31 cellular contexts compared by ENCODE assay signal in the genomic region with DNA sequence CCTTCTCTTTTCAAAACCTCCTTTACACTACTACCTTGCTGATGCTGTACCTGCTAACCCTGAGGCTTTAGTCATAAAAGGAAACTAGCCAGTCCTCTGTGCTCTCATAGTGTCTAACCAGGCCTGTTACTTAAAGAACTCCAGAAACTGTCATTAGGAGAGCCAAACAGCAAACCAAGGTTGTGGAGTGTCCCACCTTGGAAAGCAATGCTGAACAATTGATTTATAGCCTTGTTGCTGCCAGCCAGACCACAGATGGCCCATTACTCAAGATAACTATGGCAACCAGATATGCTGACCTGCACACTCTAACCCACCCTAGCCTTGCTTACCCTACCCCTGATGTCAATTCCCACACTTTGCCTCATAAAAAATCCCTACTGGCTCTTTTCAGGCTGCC. TPM values are rescaled to one million over a fixed set of nuclear protein-coding genes. Genes with fewer than 3 reads are reported as not detected.
DNase-seq lines count a peak whose midpoint lies in the region; ATAC-seq, FAIRE-seq and TF ChIP-seq lines count a peak whose summit lies in the region.
"Had no signal": no experiment of that assay in that cellular context is flagged by ENCODE, and none has a peak within 500 bp of the region (broad histone marks: within the 10 kb centered on the region; RNA-seq: fewer than 3 reads in every experiment).

No MANE protein-coding gene starts in this region.

- H2BK5ac ChIP-seq in H1 (ENCODE audit: low read depth, low read length), result no peak overlapping the region

- H3K23ac ChIP-seq in H1 (ENCODE audit: insufficient read length), result no peak overlapping the region

- CTCF ChIA-PET in H1 (lab: Charles Lee; ENCODE audit: partially characterized antibody), result no interaction called here

- H3K4me3 Mint-ChIP-seq in neural progenitor cell, result no peak overlapping the region
- H3K4me3 Mint-ChIP-seq: activated B cell treated with CpG ODN at 0.5 μM for 24 hours; activated CD4-positive, alpha-beta T cell treated with anti-CD3 and anti-CD28 coated beads, Interleukin-2, amount 10 ng/mL, durations not matched to agents 7 days and 5 days; activated naive CD4-positive, alpha-beta T cell treated with anti-CD3 and anti-CD28 coated beads, Interleukin-2, amount 50 U/mL, for 24 hours; CD8-positive, alpha-beta memory T cell; T-helper 1 cell treated with Interleukin-12 subunit alpha and Interleukin-12 subunit beta and Interleukin-4 antibody, amounts not matched to agents 30 μg/mL and 1 μg/mL, for 36 hours had no signal

- no peak for FAIRE-seq in H1 (lab: Jason Lieb, UNC)
- FAIRE-seq: A204.1, colon had no signal

- H3K4ac ChIP-seq in H1 (replicated peaks; ENCODE audit: insufficient read length, low read depth, low read length), result no peak overlapping the region

- H3K27me3 Mint-ChIP-seq in neural progenitor cell (ENCODE audit: insufficient read depth, low read depth), result peaks cover 2% of the 10 kb centered on the region
- H3K27me3 Mint-ChIP-seq: activated B cell treated with CpG ODN at 0.5 μM for 24 hours; activated CD4-positive, alpha-beta T cell treated with anti-CD3 and anti-CD28 coated beads, Interleukin-2, amount 10 ng/mL, durations not matched to agents 7 days and 5 days; activated naive CD4-positive, alpha-beta T cell treated with anti-CD3 and anti-CD28 coated beads, Interleukin-2, amount 50 U/mL, for 24 hours had no signal

- H3K36me3 ChIP-seq in cardiac muscle cell (no peaks in the 10 kb centered on the region), H1 (ENCODE audit: control insufficient read depth in 2 of 4, insufficient read depth in 4 of 4, low read length in 3 of 4) (no peaks in the 10 kb centered on the region), neural progenitor cell (no peaks in the 10 kb centered on the region)
- H3K36me3 ChIP-seq: breast epithelium, left ventricle myocardium inferior, transverse colon had no signal

- no peak overlapping the region for H2BK12ac ChIP-seq in H1 (ENCODE audit: low read depth, low read length)

- no peaks in the 10 kb centered on the region for H3K9me3 ChIP-seq in cardiac muscle cell (ENCODE audit: low read depth)
- H3K9me3 ChIP-seq in H1 (ENCODE audit: insufficient read depth in 2 of 2, low read depth in 1 of 2, low read length in 1 of 2), result 0 out of 4 replicates have a peak, but pooled peaks cover 0 to under 1% of the 10 kb centered on the region in 2 experiments
- no peaks in the 10 kb centered on the region for H3K9me3 ChIP-seq in neural progenitor cell (ENCODE audit: low read depth)
- H3K9me3 ChIP-seq: breast epithelium, left ventricle myocardium inferior, transverse colon had no signal

- H3K18ac ChIP-seq in H1 (ENCODE audit: extremely low read depth, low read length), result no peak overlapping the region

- ATAC-seq in GM18873 (IDR thresholded peaks at IDR 0.05; ENCODE audit: low FRiP score, unreplicated experiment) (no peak), HG03520 (IDR thresholded peaks at IDR 0.05; ENCODE audit: unreplicated experiment) (no peak)
- ATAC-seq: sciatic nerve had no signal

- H4K91ac ChIP-seq in H1 (replicated peaks; ENCODE audit: insufficient read length, low read length), result no peak overlapping the region

- no peak for TF ChIP-seq CTCF in cardiac muscle cell (IDR thresholded peaks at IDR 0.05; ENCODE audit: low read depth, low read length)
- no peak for TF ChIP-seq CTCF in H1 (IDR thresholded peaks at IDR 0.05; ENCODE audit: control extremely low read depth in 1 of 3, insufficient read depth in 1 of 3, low read depth in 1 of 3, low read length in 3 of 3)
- no peak for TF ChIP-seq CTCF in neural progenitor cell (IDR thresholded peaks at IDR 0.05)

- H3K79me1 ChIP-seq in H1 (ENCODE audit: low read depth, low read length), result no peaks in the 10 kb centered on the region

- H2AFZ ChIP-seq in H1 (ENCODE audit: low read length) (no peak overlapping the region), neural progenitor cell (replicated peaks) (peak overlapping the region; percentile 50)

- H3K27ac Mint-ChIP-seq in neural progenitor cell, result peak overlapping the region; percentile 75
- H3K27ac Mint-ChIP-seq: activated B cell treated with CpG ODN at 0.5 μM for 24 hours; activated CD4-positive, alpha-beta T cell treated with anti-CD3 and anti-CD28 coated beads, Interleukin-2, amount 10 ng/mL, durations not matched to agents 7 days and 5 days; activated naive CD4-positive, alpha-beta T cell treated with anti-CD3 and anti-CD28 coated beads, Interleukin-2, amount 50 U/mL, for 24 hours; T-helper 1 cell treated with Interleukin-12 subunit alpha and Interleukin-12 subunit beta and Interleukin-4 antibody, amounts not matched to agents 30 μg/mL and 1 μg/mL, for 36 hours had no signal

- no peak for TF ChIP-seq POLR2A in H1 (IDR thresholded peaks at IDR 0.05; ENCODE audit: control extremely low read depth in 1 of 2, low read depth in 2 of 2, low read length in 2 of 2)

- intact Hi-C loops in cardiac septum (cut with DNase I), result no loop called here

- H3K27me3 ChIP-seq in cardiac muscle cell (no peaks in the 10 kb centered on the region), H1 (replicated peaks in 1 of 4; ENCODE audit: control insufficient read depth in 3 of 4, extremely low read depth in 1 of 4, insufficient read depth in 3 of 4, low read length in 3 of 4) (no peaks in the 10 kb centered on the region), neural progenitor cell (no peaks in the 10 kb centered on the region)
- H3K27me3 ChIP-seq: breast epithelium, transverse colon had no signal

- 0 out of 2 replicates have a peak, but pooled peaks cover 2% of the 10 kb centered on the region for H3K23me2 ChIP-seq in H1 (ENCODE audit: low read depth, low read length)

- POLR2A ChIA-PET in H1 (lab: Charles Lee; ENCODE audit: partially characterized antibody), result interaction anchor here (1.1 kb wide), 1 partner anchor 27 kb away, joined by 5 read pairs; the partner anchor contains the start of gene BCAT1

- no peak for TF ChIP-seq EP300 in H1 (IDR thresholded peaks at IDR 0.05; ENCODE audit: borderline replicate concordance in 1 of 2, low read depth in 2 of 2, low read length in 2 of 2)

- DNase-seq in cardiac muscle cell (ENCODE audit: low read depth in 1 of 2, low spot score in 1 of 2), result peak in 1 of 2 donors; percentile 32
- no peak for DNase-seq in cardiac septum (ENCODE audit: low spot score)
- no peak for DNase-seq in H1 (ENCODE audit: low read depth in 1 of 2, low spot score in 2 of 2)
- no peak for DNase-seq in neural progenitor cell (ENCODE audit: low spot score)
- DNase-seq in NCI-H2081 (lab: John Stamatoyannopoulos, UW), result no peak
- DNase-seq in caudate nucleus (lab: John Stamatoyannopoulos, UW), result no peak
- DNase-seq: activated B cell treated with CpG ODN at 0.5 μM for 24 hours; activated CD4-positive, alpha-beta T cell treated with anti-CD3 and anti-CD28 coated beads, Interleukin-2, amount 10 ng/mL, durations not matched to agents 7 days and 5 days; AML-193; amygdala; CD8-positive, alpha-beta memory T cell; DMS 273 treated with DMSO at 0.1 percent for 48 hours; effector memory CD4-positive, alpha-beta T cell; glutamatergic neuron; H7; left ventricle myocardium inferior; mesenchymal stem cell; NCI-H1105 treated with DMSO at 0.1 percent for 48 hours; NCI-H1930; stimulated activated CD4-positive, alpha-beta T cell treated with anti-CD3 and anti-CD28 coated beads, Interleukin-12 subunit alpha, Interleukin-12 subunit beta, amount 100 ng/mL, for 4 hours; stimulated activated CD4-positive, alpha-beta T cell treated with anti-CD3 and anti-CD28 coated beads, Interleukin-4, amount 100 ng/mL, for 1 hour; transverse colon had no signal

- no peak overlapping the region for H4K8ac ChIP-seq in H1 (ENCODE audit: extremely low read depth, insufficient read depth, low read length)

- H3K4me3 ChIP-seq in cardiac muscle cell (no peak overlapping the region), H1 (ENCODE audit: extremely low read depth in 1 of 4, insufficient read depth in 2 of 4, low read depth in 3 of 4, low read length in 4 of 4) (no peak overlapping the region), neural progenitor cell (no peak overlapping the region)
- H3K4me3 ChIP-seq: breast epithelium, left ventricle myocardium inferior, SK-N-MC, transverse colon had no signal

- no peaks in the 10 kb centered on the region for H3K79me2 ChIP-seq in H1 (ENCODE audit: control insufficient read depth in 1 of 2, insufficient read depth in 2 of 2, low read length in 2 of 2)
- no peaks in the 10 kb centered on the region for H3K79me2 ChIP-seq in neural progenitor cell (ENCODE audit: low read depth)

- H3K56ac ChIP-seq in H1 (replicated peaks; ENCODE audit: insufficient read length, low read depth, low read length), result no peak overlapping the region

- no peak overlapping the region for H2BK120ac ChIP-seq in H1 (replicated peaks; ENCODE audit: low read depth, low read length)

- H3K9me3 Mint-ChIP-seq in neural progenitor cell, result peaks cover 4% of the 10 kb centered on the region
- H3K9me3 Mint-ChIP-seq: activated CD4-positive, alpha-beta T cell treated with anti-CD3 and anti-CD28 coated beads, Interleukin-2, amount 10 ng/mL, durations not matched to agents 7 days and 5 days; activated naive CD4-positive, alpha-beta T cell treated with anti-CD3 and anti-CD28 coated beads, Interleukin-2, amount 50 U/mL, for 24 hours; T-helper 1 cell treated with Interleukin-12 subunit alpha and Interleukin-12 subunit beta and Interleukin-4 antibody, amounts not matched to agents 30 μg/mL and 1 μg/mL, for 36 hours had no signal

- no peak overlapping the region for H2BK20ac ChIP-seq in H1 (ENCODE audit: low read length)

- no peaks in the 10 kb centered on the region for H3F3A ChIP-seq in neural progenitor cell (ENCODE audit: low read depth)

- no peak overlapping the region for H2BK15ac ChIP-seq in H1 (ENCODE audit: low read length)

- H3K27ac ChIP-seq in cardiac muscle cell (peak overlapping the region; percentile 39), H1 (ENCODE audit: low read depth, low read length) (no peak overlapping the region), neural progenitor cell (no peak overlapping the region), caudate nucleus (ENCODE audit: low read depth, low read length) (no peak overlapping the region)
- H3K27ac ChIP-seq: breast epithelium, left ventricle myocardium inferior, SK-N-MC had no signal

- peaks cover 11% of the 10 kb centered on the region for H3K4me1 Mint-ChIP-seq in neural progenitor cell
- H3K4me1 Mint-ChIP-seq: activated B cell treated with CpG ODN at 0.5 μM for 24 hours; activated CD4-positive, alpha-beta T cell treated with anti-CD3 and anti-CD28 coated beads, Interleukin-2, amount 10 ng/mL, durations not matched to agents 7 days and 5 days; activated naive CD4-positive, alpha-beta T cell treated with anti-CD3 and anti-CD28 coated beads, Interleukin-2, amount 50 U/mL, for 24 hours; CD8-positive, alpha-beta memory T cell had no signal

- no peaks in the 10 kb centered on the region for H3K36me3 Mint-ChIP-seq in neural progenitor cell
- H3K36me3 Mint-ChIP-seq: activated naive CD4-positive, alpha-beta T cell treated with anti-CD3 and anti-CD28 coated beads, Interleukin-2, amount 50 U/mL, for 24 hours; CD8-positive, alpha-beta memory T cell had no signal

- no peak for TF ChIP-seq RAD21 in H1 (IDR thresholded peaks at IDR 0.05 in 1 of 2, conservative IDR thresholded peaks at IDR 0.05 in 1 of 2; ENCODE audit: low read depth in 2 of 2, low read length in 2 of 2)

- H4K20me1 ChIP-seq in H1 (replicated peaks in 1 of 2; ENCODE audit: control insufficient read depth in 1 of 2, insufficient read depth in 2 of 2, low read length in 2 of 2), result no peaks in the 10 kb centered on the region
- H4K20me1 ChIP-seq in neural progenitor cell (ENCODE audit: low read depth), result no peaks in the 10 kb centered on the region

- no peak overlapping the region for H2AK5ac ChIP-seq in H1 (ENCODE audit: low read depth, low read length)

- no peak overlapping the region for H4K5ac ChIP-seq in H1 (ENCODE audit: insufficient read length, low read depth, low read length)

- H3K4me2 ChIP-seq in H1 (ENCODE audit: insufficient read depth in 1 of 2, low read depth in 2 of 2, low read length in 2 of 2) (no peak overlapping the region), neural progenitor cell (no peak overlapping the region)

- H3K9ac ChIP-seq in H1 (replicated peaks in 1 of 4; ENCODE audit: extremely low read depth in 1 of 4, low read depth in 3 of 4, low read length in 3 of 4) (no peak overlapping the region), neural progenitor cell (no peak overlapping the region)

- H3K4me1 ChIP-seq in cardiac muscle cell (ENCODE audit: low read depth) (no peaks in the 10 kb centered on the region), H1 (replicated peaks in 1 of 4; ENCODE audit: control insufficient read depth in 3 of 4, insufficient read depth in 4 of 4, low read length in 3 of 4) (no peaks in the 10 kb centered on the region), neural progenitor cell (no peaks in the 10 kb centered on the region)
- H3K4me1 ChIP-seq: breast epithelium, left ventricle myocardium inferior, transverse colon had no signal

- H3K14ac ChIP-seq in H1 (ENCODE audit: insufficient read length), result peak overlapping the region; percentile 37

RNA-seq across cellular contexts. Expression of gene BCAT1, which starts 26.5 kb away (rescaled TPM):
- total RNA-seq in cardiac muscle cell, result 19.2 and 45.3 TPM in 2 replicates
- polyA plus RNA-seq in cardiac muscle cell, result 17.8 and 22.4 TPM in 2 replicates
- total RNA-seq in cardiac septum, result 3.5 TPM
- 256 and 263 TPM in 2 replicates for total RNA-seq in H1 (2021; fragmentation: NEBNext Ultra II Directional; extraction: Animal tissue kit (Norgen Biotek cat#: 25700))
- polyA plus RNA-seq in H1 (2011; rRNA removed), result 16.0 and 19.7 TPM in 2 replicates
- 23.2 TPM for polyA plus RNA-seq in H1 (2011; cell fraction: cytosol; rRNA removed)
- 32.6 TPM for polyA plus RNA-seq in H1 (2011; cell fraction: nucleus; rRNA removed)
- polyA plus RNA-seq in H1 (2012, experiment 1 of 2), result 67.2 to 119 TPM (median 97.2 TPM) in 4 replicates
- 9.2 TPM for polyA plus RNA-seq in H1 (2012, experiment 2 of 2)
- 131 TPM for polyA plus RNA-seq in H1 (2013, experiment 1 of 2)
- 113 TPM for polyA plus RNA-seq in H1 (2013, experiment 2 of 2)
- 84.4 and 126 TPM in 2 replicates for polyA minus RNA-seq in H1 (2011; rRNA and poly(A)+ RNA removed)
- 64.7 TPM for polyA minus RNA-seq in H1 (2011; cell fraction: cytosol; rRNA and poly(A)+ RNA removed)
- polyA minus RNA-seq in H1 (2011; cell fraction: nucleus; rRNA and poly(A)+ RNA removed), result 186 TPM
- 246 and 287 TPM in 2 replicates for total RNA-seq in neural progenitor cell (ENCODE audit: low replicate concordance)
